ENCODE assay signal across 14 cellular contexts in genomic region chr5:82352146-82352791, GRCh38.
DNase-seq lines count a peak whose midpoint lies in the region; ATAC-seq and TF ChIP-seq lines count a peak whose summit lies in the region.
"Had no signal": no experiment of that assay in that cellular context is flagged by ENCODE, and none has a peak within 500 bp of the region (broad histone marks: within the 10 kb centered on the region; RNA-seq: fewer than 3 reads in every experiment).

No MANE protein-coding gene starts in this region.

- H3K36me3 Mint-ChIP-seq in CD14-positive monocyte: no peaks in the 10 kb centered on the region
- H3K36me3 Mint-ChIP-seq in HFFc6 (ENCODE audit: low read depth): no peaks in the 10 kb centered on the region
- H3K36me3 Mint-ChIP-seq: activated naive CD4-positive, alpha-beta T cell treated with anti-CD3 and anti-CD28 coated beads, Interleukin-2, amount 10 ng/mL, durations not matched to agents 7 days and 5 days; CD4-positive, alpha-beta memory T cell; type B pancreatic cell had no signal

- no peak overlapping the region for H3K4me3 ChIP-seq in ascending aorta
- no peak overlapping the region for H3K4me3 ChIP-seq in lower lobe of right lung
- no peak overlapping the region for H3K4me3 ChIP-seq in suprapubic skin
- H3K4me3 ChIP-seq: mucosa of descending colon, SK-N-MC had no signal

- H3K27ac ChIP-seq in ascending aorta (peak overlapping the region; percentile 68 to 78), lower lobe of right lung (peak overlapping the region; percentile 21), suprapubic skin (no peak overlapping the region)
- H3K27ac ChIP-seq: SK-N-MC had no signal

- DNase-seq in CD14-positive monocyte (ENCODE audit: low spot score) (no peak), HFFc6 (no peak), ascending aorta (ENCODE audit: low spot score in 2 of 2) (no peak), lower lobe of right lung (no peak), NCI-H1105 (lab: John Stamatoyannopoulos, UW) (no peak), HUDEP-2 (lab: John Stamatoyannopoulos, UW; ENCODE audit: unreplicated experiment in 76 of 76) (no peak), suprapubic skin (ENCODE audit: low spot score in 2 of 2) (no peak), NCI-H2081 treated with DMSO at 0.1 percent for 48 hours (lab: John Stamatoyannopoulos, UW) (no peak)
- DNase-seq: activated CD4-positive, alpha-beta T cell treated with anti-CD3 and anti-CD28 coated beads, Interleukin-2, amount 50 U/mL, for 1 hour; activated naive CD4-positive, alpha-beta T cell treated with anti-CD3 and anti-CD28 coated beads, Interleukin-2, amount 10 ng/mL, durations not matched to agents 7 days and 5 days had no signal

- intact Hi-C loops in CD14-positive monocyte (cut with micrococcal nuclease) (loop anchor here (5.0 kb wide), 3 partner anchors 290 to 1210 kb away; partner anchors contain the start of gene VCAN (in 2 of the 2)), ascending aorta (cut with DNase I) (loop anchor here (2.0 to 10.0 kb wide), 3 partner anchors 290 to 1123 kb away; no protein-coding TSS in a partner anchor), lower lobe of right lung (cut with DNase I) (no loop called here)

- TF ChIP-seq CTCF in CD14-positive monocyte (IDR thresholded peaks at IDR 0.05) (peak; percentile 65), HFFc6 (IDR thresholded peaks at IDR 0.05) (peak; percentile 54; the same call in 1 of the 2 replicates), ascending aorta (IDR thresholded peaks at IDR 0.05) (no peak), lower lobe of right lung (IDR thresholded peaks at IDR 0.05) (no peak), suprapubic skin (IDR thresholded peaks at IDR 0.05) (no peak)

- TF ChIP-seq POLR2A in suprapubic skin (IDR thresholded peaks at IDR 0.05): no peak

- H3K4me1 ChIP-seq in ascending aorta: peaks cover 10 to 52% of the 10 kb centered on the region in 2 donors
- H3K4me1 ChIP-seq in lower lobe of right lung: peaks cover 47% of the 10 kb centered on the region
- peaks cover 38% of the 10 kb centered on the region for H3K4me1 ChIP-seq in suprapubic skin

- TF ChIP-seq EP300 in suprapubic skin (IDR thresholded peaks at IDR 0.05): no peak

- H3K27ac Mint-ChIP-seq in CD14-positive monocyte: no peak overlapping the region
- peak overlapping the region; percentile 57 for H3K27ac Mint-ChIP-seq in HFFc6
- H3K27ac Mint-ChIP-seq: CD4-positive, alpha-beta memory T cell; type B pancreatic cell had no signal

- H3K27me3 Mint-ChIP-seq in CD14-positive monocyte (ENCODE audit: low read depth in 3 of 3): peaks cover 1% of the 10 kb centered on the region in 3 donors
- H3K27me3 Mint-ChIP-seq in HFFc6 (ENCODE audit: insufficient read depth): no peaks in the 10 kb centered on the region
- H3K27me3 Mint-ChIP-seq: activated naive CD4-positive, alpha-beta T cell treated with anti-CD3 and anti-CD28 coated beads, Interleukin-2, amount 10 ng/mL, durations not matched to agents 7 days and 5 days; CD4-positive, alpha-beta memory T cell had no signal

- H3K27me3 ChIP-seq in ascending aorta (no peaks in the 10 kb centered on the region), lower lobe of right lung (ENCODE audit: low read depth) (no peaks in the 10 kb centered on the region), suprapubic skin (no peaks in the 10 kb centered on the region)

- H3K9me3 Mint-ChIP-seq in CD14-positive monocyte (no peaks in the 10 kb centered on the region), HFFc6 (no peaks in the 10 kb centered on the region)
- H3K9me3 Mint-ChIP-seq: activated naive CD4-positive, alpha-beta T cell treated with anti-CD3 and anti-CD28 coated beads, Interleukin-2, amount 10 ng/mL, durations not matched to agents 7 days and 5 days; CD4-positive, alpha-beta memory T cell; type B pancreatic cell had no signal

- no peak overlapping the region for H3K4me3 Mint-ChIP-seq in CD14-positive monocyte
- H3K4me3 Mint-ChIP-seq in HFFc6: peak overlapping the region; percentile 14; the same call in 1 of the 2 replicates
- H3K4me3 Mint-ChIP-seq: activated naive CD4-positive, alpha-beta T cell treated with anti-CD3 and anti-CD28 coated beads, Interleukin-2, amount 10 ng/mL, durations not matched to agents 7 days and 5 days; CD4-positive, alpha-beta memory T cell; type B pancreatic cell had no signal

- H3K9me3 ChIP-seq in ascending aorta: no peaks in the 10 kb centered on the region
- H3K9me3 ChIP-seq in lower lobe of right lung: no peaks in the 10 kb centered on the region
- H3K9me3 ChIP-seq in suprapubic skin: no peaks in the 10 kb centered on the region
- H3K9me3 ChIP-seq: mucosa of descending colon had no signal

- H3K36me3 ChIP-seq in ascending aorta (no peaks in the 10 kb centered on the region), lower lobe of right lung (no peaks in the 10 kb centered on the region), suprapubic skin (no peaks in the 10 kb centered on the region)

- 43% methylated on average over 7 of the region's 7 CpGs for WGBS in suprapubic skin

- ATAC-seq in lower lobe of right lung: peak; percentile 21 to 28

- peaks cover 17% of the 10 kb centered on the region for H3K4me1 Mint-ChIP-seq in CD14-positive monocyte
- peaks cover 62% of the 10 kb centered on the region for H3K4me1 Mint-ChIP-seq in HFFc6 (ENCODE audit: low read depth)

Comparison
In these comparisons a context has a peak if more than half of its experiments do, and no peak if none do; other contexts are left out.
1. CTCF ChIP-seq: peak in CD14-positive monocyte (single experiment) and HFFc6 (single experiment); none in ascending aorta (0 of 3), lower lobe of right lung (single experiment) and suprapubic skin (0 of 2).